In the genomic region with DNA sequence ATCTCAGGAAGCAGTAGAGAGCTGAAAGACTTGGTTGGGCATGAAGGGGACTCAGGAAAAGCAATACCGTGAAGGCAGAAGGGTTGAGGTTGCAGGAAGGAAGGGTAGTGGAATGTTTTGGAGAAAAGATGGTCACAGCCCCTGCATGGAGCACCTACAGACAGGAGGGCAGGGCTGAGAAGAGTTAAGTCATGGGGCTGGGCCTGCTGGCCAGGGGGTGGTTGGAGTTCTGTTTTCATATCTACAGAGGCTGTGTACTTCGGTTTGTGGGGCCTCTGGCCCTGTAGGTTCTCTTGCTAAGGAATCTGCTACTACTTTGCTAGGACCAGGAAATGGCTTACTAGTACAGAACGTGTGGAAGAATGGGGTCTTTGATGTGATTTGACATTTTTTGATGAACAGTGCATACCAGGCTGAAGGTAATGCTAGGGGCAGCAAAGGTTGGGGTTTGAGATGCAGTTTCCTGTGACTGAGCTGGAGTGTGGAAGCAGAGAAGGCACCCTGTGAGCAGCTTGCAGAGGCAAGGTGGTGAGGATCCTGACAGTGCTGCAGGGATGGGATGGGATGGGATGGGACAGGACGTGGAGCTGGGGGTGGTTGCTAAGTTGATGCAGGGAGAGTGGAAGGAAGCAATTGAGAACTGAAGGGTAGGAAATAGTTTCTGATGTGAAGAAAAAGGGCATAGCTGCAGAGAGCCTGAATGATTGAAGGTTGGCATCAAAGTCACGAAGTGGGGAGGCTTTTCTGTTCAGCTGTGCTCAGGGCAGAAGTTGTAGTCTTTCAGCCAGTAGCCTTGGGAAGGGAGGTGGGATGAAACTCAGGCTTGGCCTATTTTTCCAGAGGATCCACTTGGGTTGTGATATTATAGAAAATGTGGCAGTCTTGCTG, we compare ENCODE assay signal across 16 cellular contexts. TPM values are rescaled to one million over a fixed set of nuclear protein-coding genes. Genes with fewer than 3 reads are reported as not detected.
DNase-seq lines count a peak whose midpoint lies in the region; TF ChIP-seq lines count a peak whose summit lies in the region.
"Had no signal": no experiment of that assay in that cellular context is flagged by ENCODE, and none has a peak within 500 bp of the region (broad histone marks: within the 10 kb centered on the region; RNA-seq: fewer than 3 reads in every experiment).

No MANE protein-coding gene starts in this region.

- H3K36me3 ChIP-seq in tibial nerve = peaks cover 0 to 69% (median 20%) of the 10 kb centered on the region in 3 donors

- CTCF ChIA-PET in HEK293T (lab: Yijun Ruan, JAX) = no interaction called here

- H3K9me3 Mint-ChIP-seq in T-helper 2 cell treated with Interferon-gamma antibody and Interleukin-4, amounts not matched to agents 5 μg/mL and 100 μg/mL, for 36 hours = no peaks in the 10 kb centered on the region
- H3K9me3 Mint-ChIP-seq in activated naive CD8-positive, alpha-beta T cell (ENCODE audit: low read depth) = no peaks in the 10 kb centered on the region
- H3K9me3 Mint-ChIP-seq in neural crest cell = no peaks in the 10 kb centered on the region

- POLR2A ChIA-PET in HEK293T (lab: Yijun Ruan, JAX) = no interaction called here

- no peak overlapping the region for H3K4me3 Mint-ChIP-seq in T-helper 2 cell treated with Interferon-gamma antibody and Interleukin-4, amounts not matched to agents 5 μg/mL and 100 μg/mL, for 36 hours
- peak overlapping the region; percentile 96 for H3K4me3 Mint-ChIP-seq in activated naive CD8-positive, alpha-beta T cell
- peak overlapping the region; percentile 10 for H3K4me3 Mint-ChIP-seq in neural crest cell

- H3K9me3 ChIP-seq in tibial nerve = no peaks in the 10 kb centered on the region
- H3K9me3 ChIP-seq: MG63 had no signal

- no peak overlapping the region for H3K27ac ChIP-seq in tibial nerve

- no peak for DNase-seq in T-helper 2 cell treated with Interferon-gamma antibody and Interleukin-4, amounts not matched to agents 5 μg/mL and 100 μg/mL, for 36 hours (ENCODE audit: low spot score)
- DNase-seq in T-helper 2 cell (no peak), HEK293T (ENCODE audit: extremely low spot score) (no peak), neural crest cell (ENCODE audit: low read depth, low spot score) (no peak), HPDE6-E6E7 (ENCODE audit: extremely low spot score) (no peak), DMS153 treated with DMSO at 0.1 percent for 48 hours (lab: John Stamatoyannopoulos, UW; ENCODE audit: unreplicated experiment) (no peak), tibial nerve (ENCODE audit: low spot score in 2 of 2) (no peak)
- DNase-seq: ACHN; activated CD4-positive, alpha-beta T cell treated with anti-CD3 and anti-CD28 coated beads, Interleukin-2, amount 50 U/mL, for 1 hour; GM23248; hippocampal formation; MG63; NCI-H446 treated with DMSO at 0.1 percent for 48 hours; Right ventricle myocardium superior; small intestine had no signal

- H3K27me3 Mint-ChIP-seq in T-helper 2 cell treated with Interferon-gamma antibody and Interleukin-4, amounts not matched to agents 5 μg/mL and 100 μg/mL, for 36 hours (ENCODE audit: low read depth) = no peaks in the 10 kb centered on the region
- no peaks in the 10 kb centered on the region for H3K27me3 Mint-ChIP-seq in activated naive CD8-positive, alpha-beta T cell
- no peaks in the 10 kb centered on the region for H3K27me3 Mint-ChIP-seq in neural crest cell (ENCODE audit: low read depth)

- no peak for TF ChIP-seq POLR2A in tibial nerve (IDR thresholded peaks at IDR 0.05)

- TF ChIP-seq CTCF in neural crest cell (conservative IDR thresholded peaks at IDR 0.05) = no peak
- no peak for TF ChIP-seq CTCF in tibial nerve (IDR thresholded peaks at IDR 0.05)

- TF ChIP-seq EP300 in tibial nerve (IDR thresholded peaks at IDR 0.05) = no peak

- peaks cover 0 to 41% (median under 1%) of the 10 kb centered on the region in 4 donors for H3K4me1 ChIP-seq in tibial nerve

- H3K27ac Mint-ChIP-seq in T-helper 2 cell treated with Interferon-gamma antibody and Interleukin-4, amounts not matched to agents 5 μg/mL and 100 μg/mL, for 36 hours = peak overlapping the region; percentile 50
- peak overlapping the region; percentile 89 for H3K27ac Mint-ChIP-seq in activated naive CD8-positive, alpha-beta T cell
- H3K27ac Mint-ChIP-seq in neural crest cell (ENCODE audit: unreplicated experiment) = no peak overlapping the region

- H3K4me1 Mint-ChIP-seq in T-helper 2 cell treated with Interferon-gamma antibody and Interleukin-4, amounts not matched to agents 5 μg/mL and 100 μg/mL, for 36 hours (ENCODE audit: low read depth) = peaks cover 34% of the 10 kb centered on the region
- peaks cover 64% of the 10 kb centered on the region for H3K4me1 Mint-ChIP-seq in activated naive CD8-positive, alpha-beta T cell (ENCODE audit: low read depth)
- H3K4me1 Mint-ChIP-seq in neural crest cell = peaks cover 44% of the 10 kb centered on the region

- no peaks in the 10 kb centered on the region for H3K27me3 ChIP-seq in tibial nerve
- H3K27me3 ChIP-seq: MG63 had no signal

- peaks cover 65% of the 10 kb centered on the region for H3K36me3 Mint-ChIP-seq in T-helper 2 cell treated with Interferon-gamma antibody and Interleukin-4, amounts not matched to agents 5 μg/mL and 100 μg/mL, for 36 hours (ENCODE audit: low read depth)
- H3K36me3 Mint-ChIP-seq in activated naive CD8-positive, alpha-beta T cell = peaks cover 34% of the 10 kb centered on the region
- H3K36me3 Mint-ChIP-seq in neural crest cell (ENCODE audit: low read depth) = peaks cover 29% of the 10 kb centered on the region

- H3K4me3 ChIP-seq in tibial nerve = no peak overlapping the region
- H3K4me3 ChIP-seq: GM23248, MG63 had no signal

- WGBS in tibial nerve, 2 donors = 55 to 68% methylated on average over 5 of the region's 5 CpGs

TF ChIP-seq in HEK293T, 16 proteins besides CTCF, POLR2A, EP300 and RAD21:
- 0 out of 2 replicates have a peak, but pooled peaks have one; percentile 11 for TF ChIP-seq BHLHE40 (IDR thresholded peaks at IDR 0.05; ENCODE audit: borderline replicate concordance)
- peak; percentile 28; the same call in 1 of the 2 replicates for TF ChIP-seq ELF4 (IDR thresholded peaks at IDR 0.05)
- TF ChIP-seq ARNT (IDR thresholded peaks at IDR 0.05) = no peak

RNA-seq across cellular contexts. Expression of a gene that starts 7.8 kb away (rescaled TPM):
- total RNA-seq in neural crest cell = 1,546 and 1,751 TPM in 2 replicates
- total RNA-seq in tibial nerve = 1,000 to 10,000 TPM; 1,426 to 2,100 (median 1,895) TPM

RNA-seq across cellular contexts. Expression of a gene that starts 12.1 kb away (rescaled TPM):
- total RNA-seq in neural crest cell (28.9 and 31.4 TPM in 2 replicates), tibial nerve (10 to 100 TPM; 10.2 to 16.8 (median 11.4) TPM)
